In genomic region chr9:121267689-121268597, GRCh38 we compare ENCODE assay signal across 8 cellular contexts. TPM values are rescaled to one million over a fixed set of nuclear protein-coding genes. Genes with fewer than 3 reads are reported as not detected.
A peak's percentile ranks its signal among the peaks of the same experiment; 100 is the strongest.
DNase-seq lines count a peak whose midpoint lies in the region; ATAC-seq and TF ChIP-seq lines count a peak whose summit lies in the region.

Gene GSN, plus strand, starts transcription at chr9:121268162. Its CDS starts 33,810 bp downstream, at chr9:121301972.

- peak; percentile 92 for TF ChIP-seq POLR2A in transverse colon (IDR thresholded peaks at IDR 0.05)

- H3K27ac ChIP-seq in SK-N-MC: no peak within 1 kb of the TSS
- peak within 1 kb of the TSS; percentile 92 to 98 (median 95) for H3K27ac ChIP-seq in transverse colon

- no peak for TF ChIP-seq CTCF in BE2C (IDR thresholded peaks at IDR 0.05; ENCODE audit: low read depth, low read length)
- no peak for TF ChIP-seq CTCF in omental fat pad (IDR thresholded peaks at IDR 0.05)
- TF ChIP-seq CTCF in transverse colon (IDR thresholded peaks at IDR 0.05): peak in 2 of 5 experiments; percentile 8 to 21

- H3K9ac ChIP-seq in SK-N-MC (ENCODE audit: insufficient read length): peak within 1 kb of the TSS; percentile 41

- POLR2A ChIA-PET in activated naive CD8-positive, alpha-beta T cell treated with anti-CD3 and anti-CD28 coated beads, Interleukin-2, amount 10 ng/mL, durations not matched to agents 7 days and 5 days (lab: Charles Lee): interaction anchor here (0.5 to 1.4 kb wide), 3 partner anchors 7 to 264 kb away, joined by 3 to 5 read pairs (median 4); partner anchors contain the start of gene RAB14

- 2 to 46% methylated on average over 4 to 37 of the region's 64 CpGs for whole genome bisulfite sequencing in transverse colon (ENCODE audit: low coverage in 1 of 2), 2 donors

- H3K4me1 ChIP-seq in BE2C: no peaks in the 10 kb centered on the region; the same call in 1 of the 2 replicates
- peaks cover 26 to 60% (median 46%) of the 10 kb centered on the region in 4 donors for H3K4me1 ChIP-seq in transverse colon

- H3K36me3 Mint-ChIP-seq in activated naive CD8-positive, alpha-beta T cell treated with anti-CD3 and anti-CD28 coated beads, Interleukin-2, amount 10 ng/mL, durations not matched to agents 7 days and 5 days: no peaks in the 10 kb centered on the region

- H3K36me3 ChIP-seq in BE2C (no peaks in the 10 kb centered on the region), SK-N-MC (ENCODE audit: insufficient read depth, low read length) (no peaks in the 10 kb centered on the region), transverse colon (no peaks in the 10 kb centered on the region)

- H3K27ac Mint-ChIP-seq in activated naive CD8-positive, alpha-beta T cell treated with anti-CD3 and anti-CD28 coated beads, Interleukin-2, amount 10 ng/mL, durations not matched to agents 7 days and 5 days: peak within 1 kb of the TSS; percentile 23

- H3K27me3 Mint-ChIP-seq in activated naive CD8-positive, alpha-beta T cell treated with anti-CD3 and anti-CD28 coated beads, Interleukin-2, amount 10 ng/mL, durations not matched to agents 7 days and 5 days: peaks cover 7% of the 10 kb centered on the region

- H3K9me3 Mint-ChIP-seq in activated naive CD8-positive, alpha-beta T cell treated with anti-CD3 and anti-CD28 coated beads, Interleukin-2, amount 10 ng/mL, durations not matched to agents 7 days and 5 days: no peaks in the 10 kb centered on the region

- H3K4me1 Mint-ChIP-seq in activated naive CD8-positive, alpha-beta T cell treated with anti-CD3 and anti-CD28 coated beads, Interleukin-2, amount 10 ng/mL, durations not matched to agents 7 days and 5 days: peaks cover 15% of the 10 kb centered on the region

- H3K27me3 ChIP-seq in BE2C: peaks cover 14% of the 10 kb centered on the region
- H3K27me3 ChIP-seq in transverse colon: no peaks in the 10 kb centered on the region

- H3K4me3 ChIP-seq in BE2C (ENCODE audit: low read depth, low read length): peak within 1 kb of the TSS; percentile 69
- H3K4me3 ChIP-seq in SK-N-MC: peak within 1 kb of the TSS; percentile 77
- peak within 1 kb of the TSS; percentile 75 to 93 (median 85) for H3K4me3 ChIP-seq in transverse colon

- TF ChIP-seq EP300 in transverse colon (IDR thresholded peaks at IDR 0.05; ENCODE audit: low read depth): peak; percentile 32

- intact Hi-C loops in head of caudate nucleus (cut with DNase I) (loop anchor here (5.0 kb wide), 1 partner anchor 46 kb away; no protein-coding TSS in a partner anchor), transverse colon (cut with DNase I; ENCODE audit: low total_unique reads) (loop anchor here (2.0 kb wide), 1 partner anchor 19 kb away; no protein-coding TSS in a partner anchor)

- H3K9me3 ChIP-seq in BE2C: no peaks in the 10 kb centered on the region
- H3K9me3 ChIP-seq in SK-N-MC (ENCODE audit: low read depth, low read length): no peaks in the 10 kb centered on the region
- no peaks in the 10 kb centered on the region for H3K9me3 ChIP-seq in transverse colon

- in situ Hi-C loops in transverse colon (cut with MboI; ENCODE audit: low pct_ligation_motif_present in 1 of 4, low pct_unique_long_range_greater_than_20kb in 1 of 4, low sequenced_read_pairs in 3 of 4): no loop called here

- ATAC-seq in GM19372 (IDR thresholded peaks at IDR 0.05; ENCODE audit: low read depth, unreplicated experiment): peak; percentile 80
- peak; percentile 87 for ATAC-seq in activated naive CD8-positive, alpha-beta T cell treated with anti-CD3 and anti-CD28 coated beads, Interleukin-2, amount 10 ng/mL, durations not matched to agents 7 days and 5 days (ENCODE audit: low read depth)
- ATAC-seq in omental fat pad (ENCODE audit: low FRiP score): peak; percentile 95

- H3K4me3 Mint-ChIP-seq in activated naive CD8-positive, alpha-beta T cell treated with anti-CD3 and anti-CD28 coated beads, Interleukin-2, amount 10 ng/mL, durations not matched to agents 7 days and 5 days: peak within 1 kb of the TSS; percentile 72

- peak; percentile 78 for DNase-seq in BE2C
- peak; percentile 63 for DNase-seq in HT-29 (ENCODE audit: low spot score)
- no peak for DNase-seq in SK-N-MC (ENCODE audit: low read depth, low spot score)
- DNase-seq in activated naive CD8-positive, alpha-beta T cell treated with anti-CD3 and anti-CD28 coated beads, Interleukin-2, amount 10 ng/mL, durations not matched to agents 7 days and 5 days: peak; percentile 77
- DNase-seq in head of caudate nucleus: peak; percentile 61 to 94 (median 89)
- peak; percentile 55 for DNase-seq in omental fat pad (ENCODE audit: low spot score)
- peak; percentile 90 for DNase-seq in transverse colon

RNA-seq across cellular contexts. Expression of gene GSN, which starts in this region (rescaled TPM):
- polyA plus RNA-seq in BE2C (2012; ENCODE audit: insufficient read depth, insufficient read length, low read depth): 2.2 TPM
- 270 and 283 TPM in 2 replicates for total RNA-seq in HT-29 (2014; rRNA removed; shearing (Covaris generic))
- 1 to 10 TPM; 8.0 to 9.6 TPM for total RNA-seq in activated naive CD8-positive, alpha-beta T cell treated with anti-CD3 and anti-CD28 coated beads, Interleukin-2, amount 10 ng/mL, durations not matched to agents 7 days and 5 days
- total RNA-seq in omental fat pad (1,000 to 10,000 TPM; 3,140 to 6,734 (median 4,294) TPM), transverse colon (100 to 1,000 TPM; 628 to 986 (median 782) TPM)

Comparison
In these comparisons a context has a peak if more than half of its experiments do, and no peak if none do; other contexts are left out.
1. RNA of gene GSN (total RNA-seq): 3,140 to 6,734 TPM in omental fat pad, 628 to 986 TPM in transverse colon and 270 to 283 TPM in HT-29; 8.0 to 9.6 TPM in activated naive CD8-positive, alpha-beta T cell treated with anti-CD3 and anti-CD28 coated beads, Interleukin-2, amount 10 ng/mL, durations not matched to agents 7 days and 5 days; every median in the first group is over 10 times any median in the second.
2. Peak in every context shown above with its lines, with median percentiles within 50 percentile points of each other: H3K4me3 ChIP-seq and ATAC-seq.